In genomic region chr7:73586911-73587310, GRCh38 we compare ENCODE assay signal across 17 cellular contexts. TPM values are rescaled to one million over a fixed set of nuclear protein-coding genes. Genes with fewer than 3 reads are reported as not detected.
"Had no signal": no experiment of that assay in that cellular context is flagged by ENCODE, and none has a peak within 500 bp of the region (broad histone marks: within the 10 kb centered on the region; RNA-seq: fewer than 3 reads in every experiment).

No MANE protein-coding gene starts in this region.

- H3K27me3 ChIP-seq: ascending aorta, gastrocnemius medialis, stomach, testis had no signal

- H3K27ac Mint-ChIP-seq: activated CD4-positive, alpha-beta memory T cell treated with anti-CD3 and anti-CD28 coated beads, Interleukin-2, amount 10 ng/mL, durations not matched to agents 7 days and 5 days; activated naive CD4-positive, alpha-beta T cell treated with anti-CD3 and anti-CD28 coated beads, Interleukin-2, amount 10 ng/mL, durations not matched to agents 7 days and 5 days; activated T-cell treated with anti-CD3 and anti-CD28 coated beads, Interleukin-2, amount 50 U/mL, for 24 hours; stimulated activated effector memory CD8-positive, alpha-beta T cell treated with anti-CD3 and anti-CD28 coated beads, Interleukin-12 subunit alpha, Interleukin-12 subunit beta, amount 100 ng/mL, for 72 hours; type B pancreatic cell had no signal

- H3K36me3 Mint-ChIP-seq: activated naive CD4-positive, alpha-beta T cell treated with anti-CD3 and anti-CD28 coated beads, Interleukin-2, amount 10 ng/mL, durations not matched to agents 7 days and 5 days; natural killer cell; stimulated activated effector memory CD8-positive, alpha-beta T cell treated with anti-CD3 and anti-CD28 coated beads, Interleukin-12 subunit alpha, Interleukin-12 subunit beta, amount 100 ng/mL, for 72 hours; type B pancreatic cell had no signal

- H3K4me3 ChIP-seq: ascending aorta, gastrocnemius medialis, stomach, testis had no signal

- H3K27me3 Mint-ChIP-seq: activated T-cell treated with anti-CD3 and anti-CD28 coated beads, Interleukin-2, amount 50 U/mL, for 24 hours; type B pancreatic cell had no signal

- H3K27ac ChIP-seq: ascending aorta, gastrocnemius medialis, testis had no signal

- H3K9me3 ChIP-seq: ascending aorta, gastrocnemius medialis, stomach, testis had no signal

- H3K4me3 Mint-ChIP-seq: activated CD4-positive, alpha-beta memory T cell treated with anti-CD3 and anti-CD28 coated beads, Interleukin-2, amount 10 ng/mL, durations not matched to agents 7 days and 5 days; activated naive CD4-positive, alpha-beta T cell treated with anti-CD3 and anti-CD28 coated beads, Interleukin-2, amount 10 ng/mL, durations not matched to agents 7 days and 5 days; activated T-cell treated with anti-CD3 and anti-CD28 coated beads, Interleukin-2, amount 50 U/mL, for 24 hours; natural killer cell; stimulated activated effector memory CD8-positive, alpha-beta T cell treated with anti-CD3 and anti-CD28 coated beads, Interleukin-12 subunit alpha, Interleukin-12 subunit beta, amount 100 ng/mL, for 72 hours had no signal

- DNase-seq: activated CD4-positive, CD25-positive, alpha-beta regulatory T cell; activated T-cell treated with anti-CD3 and anti-CD28 coated beads, Interleukin-2, amount 50 U/mL, for 24 hours; cerebellar nuclear complex; effector CD8-positive, alpha-beta T cell; kidney glomerular epithelial cell; natural killer cell; occipital lobe; stimulated activated CD4-positive, alpha-beta T cell treated with anti-CD3 and anti-CD28 coated beads, Interleukin-2, amount 100 ng/mL, for 48 hours had no signal

- H3K4me1 ChIP-seq: ascending aorta, testis had no signal

- H3K36me3 ChIP-seq: ascending aorta, gastrocnemius medialis, stomach had no signal

RNA-seq across cellular contexts. Expression of gene MLXIPL, which starts 37.4 kb away (rescaled TPM):
- total RNA-seq: activated CD4-positive, alpha-beta memory T cell treated with anti-CD3 and anti-CD28 coated beads, Interleukin-2, amount 10 ng/mL, durations not matched to agents 7 days and 5 days; activated T-helper 2 cell treated with anti-CD3 and anti-CD28 coated beads, Interferon-gamma antibody, Interleukin-2, Interleukin-4, amounts not matched to agents 10 μg/mL and 5 μg/mL and 100 μg/mL, durations not matched to agents 14 hours and 24 hours and 36 hours; natural killer cell; occipital lobe had no signal
